In genomic region chr12:50971946-50972345, GRCh38 we compare ENCODE assay signal across 3 cellular contexts.
TF ChIP-seq lines count a peak whose summit lies in the region.

No MANE protein-coding gene starts in this region.

TF ChIP-seq in liver, 16 proteins besides CTCF, POLR2A, EP300 and RAD21:
- TF ChIP-seq RXRA (IDR thresholded peaks at IDR 0.05) (peak; percentile 68 to 81), TAF1 (conservative IDR thresholded peaks at IDR 0.05) (no peak), YY1 (IDR thresholded peaks at IDR 0.05) (peak; percentile 62), HNF4G (IDR thresholded peaks at IDR 0.05) (peak; percentile 39), EGR1 (IDR thresholded peaks at IDR 0.05; ENCODE audit: low read depth in 2 of 2) (peak; percentile 22 to 83), FOXA2 (IDR thresholded peaks at IDR 0.05) (peak; percentile 69), ZBTB33 (IDR thresholded peaks at IDR 0.05) (no peak), HNF4A (conservative IDR thresholded peaks at IDR 0.05) (peak; percentile 69 to 72), FOXA1 (IDR thresholded peaks at IDR 0.05) (peak; percentile 28), NR2F2 (IDR thresholded peaks at IDR 0.05) (peak; percentile 45), JUND (IDR thresholded peaks at IDR 0.05) (peak; percentile 68 to 73), ATF3 (IDR thresholded peaks at IDR 0.05) (peak; percentile 72), GABPA (IDR thresholded peaks at IDR 0.05 in 1 of 2, conservative IDR thresholded peaks at IDR 0.05 in 1 of 2) (no peak), MAX (IDR thresholded peaks at IDR 0.05) (peak; percentile 57), SP1 (IDR thresholded peaks at IDR 0.05) (peak; percentile 66), REST (IDR thresholded peaks at IDR 0.05) (peak; percentile 47)

TF ChIP-seq in HepG2, 621 proteins besides CTCF, POLR2A, EP300 and RAD21:
- TF ChIP-seq HNRNPH1 (optimal IDR thresholded peaks at IDR 0.05; ENCODE audit: low read depth, low read length) (no peak), JUN (CRISPR knock-in tag; IDR thresholded peaks at IDR 0.05) (no peak), ELK4 (CRISPR knock-in tag; IDR thresholded peaks at IDR 0.05; ENCODE audit: borderline replicate concordance) (no peak), ZBTB42 (CRISPR knock-in tag; IDR thresholded peaks at IDR 0.05) (no peak), ZFP36 (IDR thresholded peaks at IDR 0.05; ENCODE audit: borderline replicate concordance, low read depth, low read length, partially characterized antibody) (no peak), CREB3 (CRISPR knock-in tag; IDR thresholded peaks at IDR 0.05) (no peak), CREM (IDR thresholded peaks at IDR 0.05) (no peak), CREM (CRISPR knock-in tag; IDR thresholded peaks at IDR 0.05) (no peak), NONO (IDR thresholded peaks at IDR 0.05) (no peak), NONO (CRISPR knock-in tag; conservative IDR thresholded peaks at IDR 0.05) (no peak), MTF2 (CRISPR knock-in tag; IDR thresholded peaks at IDR 0.05; ENCODE audit: borderline replicate concordance) (no peak), THAP7 (CRISPR knock-in tag; IDR thresholded peaks at IDR 0.05) (no peak)
TF ChIP-seq in HepG2: peak in this region for 0.

TF ChIP-seq in endothelial cell of umbilical vein, 7 proteins besides CTCF, POLR2A, EP300 and RAD21:
- TF ChIP-seq POLR2AphosphoS5 (IDR thresholded peaks at IDR 0.05; ENCODE audit: insufficient read depth, low read depth, low read length) (no peak), GATA2 (IDR thresholded peaks at IDR 0.05; ENCODE audit: insufficient read depth, insufficient read length, low read depth, low read length) (no peak), FOS (IDR thresholded peaks at IDR 0.05; ENCODE audit: borderline replicate concordance, insufficient read depth, low read length) (no peak), MYC (IDR thresholded peaks at IDR 0.05; ENCODE audit: low read depth, low read length) (no peak), MAX (IDR thresholded peaks at IDR 0.05; ENCODE audit: insufficient read depth, insufficient read length) (no peak), EZH2 (IDR thresholded peaks at IDR 0.05; ENCODE audit: borderline replicate concordance, low read depth, low read length, severe bottlenecking) (no peak), JUN (IDR thresholded peaks at IDR 0.05; ENCODE audit: borderline replicate concordance, insufficient read depth, insufficient read length, low read depth) (no peak)
